In the genomic region with DNA sequence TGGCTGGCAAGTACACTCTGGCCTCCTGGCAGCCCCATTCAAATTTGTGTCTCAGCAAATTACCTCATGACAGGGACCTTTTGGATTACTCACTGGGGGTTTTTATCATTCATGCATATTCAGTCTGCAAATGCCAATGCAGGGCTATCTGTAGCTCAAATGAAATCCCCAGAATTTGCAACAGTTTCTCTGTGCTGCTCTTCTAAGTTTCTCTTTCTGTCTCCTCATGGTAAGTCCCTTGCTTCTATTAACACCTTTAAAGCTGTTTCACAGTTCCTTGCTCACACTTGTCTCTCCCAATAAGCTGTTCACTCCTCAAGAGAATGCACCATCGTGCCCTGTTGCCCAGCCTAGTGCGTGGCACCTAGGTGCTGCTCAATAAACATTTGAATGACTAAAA, we compare ENCODE assay signal across 1 cellular context.
TF ChIP-seq lines count a peak whose summit lies in the region.

No MANE protein-coding gene starts in this region.

TF ChIP-seq in GM12878, 131 proteins besides CTCF, POLR2A, EP300 and RAD21 (continued from another document and continues in another):
- TF ChIP-seq USF1 (IDR thresholded peaks at IDR 0.05; ENCODE audit: borderline replicate concordance, extremely low read length, insufficient read depth, low read depth, low read length) (no peak), CREB1 (IDR thresholded peaks at IDR 0.05; ENCODE audit: low read depth) (0 out of 2 replicates have a peak, but pooled peaks have one; percentile 11), CEBPB (IDR thresholded peaks at IDR 0.05; ENCODE audit: borderline replicate concordance in 1 of 2, low read depth in 2 of 2, low read length in 2 of 2) (no peak), BRCA1 (IDR thresholded peaks at IDR 0.05; ENCODE audit: low read depth, low read length) (no peak), SP1 (IDR thresholded peaks at IDR 0.05; ENCODE audit: low read depth, low read length) (no peak), MEF2B (IDR thresholded peaks at IDR 0.05; ENCODE audit: partially characterized antibody, poor library complexity, severe bottlenecking) (no peak), CHD2 (IDR thresholded peaks at IDR 0.05; ENCODE audit: borderline replicate concordance, low read depth, low read length) (peak; percentile 61; the same call in 1 of the 2 replicates), ZNF622 (IDR thresholded peaks at IDR 0.05) (no peak), NFIC (IDR thresholded peaks at IDR 0.05; ENCODE audit: low read depth, low read length) (peak; percentile 60), ZNF207 (IDR thresholded peaks at IDR 0.05; ENCODE audit: borderline replicate concordance) (no peak), KAT2A (conservative IDR thresholded peaks at IDR 0.05; ENCODE audit: control insufficient read depth, low read depth, low read length) (no peak), ZZZ3 (IDR thresholded peaks at IDR 0.05; ENCODE audit: control insufficient read depth, insufficient read length, low read depth) (no peak), POLR2AphosphoS5 (IDR thresholded peaks at IDR 0.05; ENCODE audit: low read length) (no peak), EZH2 (IDR thresholded peaks at IDR 0.05; ENCODE audit: borderline replicate concordance, control insufficient read depth, low read depth, low read length) (no peak), BMI1 (IDR thresholded peaks at IDR 0.05; ENCODE audit: borderline replicate concordance) (no peak), STAT1 (conservative IDR thresholded peaks at IDR 0.05) (no peak), YY1 (IDR thresholded peaks at IDR 0.05; ENCODE audit: low read depth, low read length) (no peak), RAD51 (IDR thresholded peaks at IDR 0.05) (no peak), PAX8 (IDR thresholded peaks at IDR 0.05) (no peak), SIX5 (IDR thresholded peaks at IDR 0.05; ENCODE audit: low read depth, low read length, severe bottlenecking) (no peak), MYB (IDR thresholded peaks at IDR 0.05; ENCODE audit: borderline replicate concordance, low read depth, low read length) (no peak), IKZF1 (conservative IDR thresholded peaks at IDR 0.05) (peak; percentile 52; the same call in 1 of the 2 replicates), CHD1 (IDR thresholded peaks at IDR 0.05; ENCODE audit: low read depth, low read length) (no peak), ZSCAN29 (IDR thresholded peaks at IDR 0.05) (no peak), BACH1 (IDR thresholded peaks at IDR 0.05; ENCODE audit: borderline replicate concordance) (peak; percentile 40; the same call in 1 of the 2 replicates), PML (IDR thresholded peaks at IDR 0.05; ENCODE audit: low read length) (0 out of 2 replicates have a peak, but pooled peaks have one; percentile 36), GABPA (IDR thresholded peaks at IDR 0.05; ENCODE audit: low read depth) (no peak), ZBTB40 (IDR thresholded peaks at IDR 0.05; ENCODE audit: borderline replicate concordance) (no peak), SPI1 (IDR thresholded peaks at IDR 0.05; ENCODE audit: borderline replicate concordance, insufficient read depth, low read depth, low read length) (peak; percentile 30; the same call in 1 of the 2 replicates), KDM1A (IDR thresholded peaks at IDR 0.05; ENCODE audit: borderline replicate concordance) (no peak), ESRRA (IDR thresholded peaks at IDR 0.05; ENCODE audit: low read length) (no peak), RCOR1 (conservative IDR thresholded peaks at IDR 0.05; ENCODE audit: low read depth, low read length) (no peak), CHD4 (IDR thresholded peaks at IDR 0.05) (no peak), JUNB (IDR thresholded peaks at IDR 0.05) (peak; percentile 72), ZNF217 (IDR thresholded peaks at IDR 0.05) (no peak), SUPT20H (IDR thresholded peaks at IDR 0.05; ENCODE audit: borderline replicate concordance, control insufficient read depth, low read depth, low read length) (no peak), RBBP5 (conservative IDR thresholded peaks at IDR 0.05) (no peak), KLF5 (IDR thresholded peaks at IDR 0.05; ENCODE audit: partially characterized antibody) (no peak), GATAD2B (conservative IDR thresholded peaks at IDR 0.05; ENCODE audit: low read depth) (no peak)
- TF ChIP-seq, protein P1, sequence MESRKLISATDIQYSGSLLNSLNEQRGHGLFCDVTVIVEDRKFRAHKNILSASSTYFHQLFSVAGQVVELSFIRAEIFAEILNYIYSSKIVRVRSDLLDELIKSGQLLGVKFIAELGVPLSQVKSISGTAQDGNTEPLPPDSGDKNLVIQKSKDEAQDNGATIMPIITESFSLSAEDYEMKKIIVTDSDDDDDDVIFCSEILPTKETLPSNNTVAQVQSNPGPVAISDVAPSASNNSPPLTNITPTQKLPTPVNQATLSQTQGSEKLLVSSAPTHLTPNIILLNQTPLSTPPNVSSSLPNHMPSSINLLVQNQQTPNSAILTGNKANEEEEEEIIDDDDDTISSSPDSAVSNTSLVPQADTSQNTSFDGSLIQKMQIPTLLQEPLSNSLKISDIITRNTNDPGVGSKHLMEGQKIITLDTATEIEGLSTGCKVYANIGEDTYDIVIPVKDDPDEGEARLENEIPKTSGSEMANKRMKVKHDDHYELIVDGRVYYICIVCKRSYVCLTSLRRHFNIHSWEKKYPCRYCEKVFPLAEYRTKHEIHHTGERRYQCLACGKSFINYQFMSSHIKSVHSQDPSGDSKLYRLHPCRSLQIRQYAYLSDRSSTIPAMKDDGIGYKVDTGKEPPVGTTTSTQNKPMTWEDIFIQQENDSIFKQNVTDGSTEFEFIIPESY (IDR thresholded peaks at IDR 0.05) = no peak
- TF ChIP-seq, protein P2, sequence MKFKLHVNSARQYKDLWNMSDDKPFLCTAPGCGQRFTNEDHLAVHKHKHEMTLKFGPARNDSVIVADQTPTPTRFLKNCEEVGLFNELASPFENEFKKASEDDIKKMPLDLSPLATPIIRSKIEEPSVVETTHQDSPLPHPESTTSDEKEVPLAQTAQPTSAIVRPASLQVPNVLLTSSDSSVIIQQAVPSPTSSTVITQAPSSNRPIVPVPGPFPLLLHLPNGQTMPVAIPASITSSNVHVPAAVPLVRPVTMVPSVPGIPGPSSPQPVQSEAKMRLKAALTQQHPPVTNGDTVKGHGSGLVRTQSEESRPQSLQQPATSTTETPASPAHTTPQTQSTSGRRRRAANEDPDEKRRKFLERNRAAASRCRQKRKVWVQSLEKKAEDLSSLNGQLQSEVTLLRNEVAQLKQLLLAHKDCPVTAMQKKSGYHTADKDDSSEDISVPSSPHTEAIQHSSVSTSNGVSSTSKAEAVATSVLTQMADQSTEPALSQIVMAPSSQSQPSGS (IDR thresholded peaks at IDR 0.05; ENCODE audit: low read length) = peak; percentile 56; the same call in 1 of the 2 replicates
- TF ChIP-seq, protein P3, sequence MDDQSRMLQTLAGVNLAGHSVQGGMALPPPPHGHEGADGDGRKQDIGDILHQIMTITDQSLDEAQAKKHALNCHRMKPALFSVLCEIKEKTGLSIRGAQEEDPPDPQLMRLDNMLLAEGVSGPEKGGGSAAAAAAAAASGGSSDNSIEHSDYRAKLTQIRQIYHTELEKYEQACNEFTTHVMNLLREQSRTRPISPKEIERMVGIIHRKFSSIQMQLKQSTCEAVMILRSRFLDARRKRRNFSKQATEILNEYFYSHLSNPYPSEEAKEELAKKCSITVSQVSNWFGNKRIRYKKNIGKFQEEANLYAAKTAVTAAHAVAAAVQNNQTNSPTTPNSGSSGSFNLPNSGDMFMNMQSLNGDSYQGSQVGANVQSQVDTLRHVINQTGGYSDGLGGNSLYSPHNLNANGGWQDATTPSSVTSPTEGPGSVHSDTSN (IDR thresholded peaks at IDR 0.05; ENCODE audit: insufficient replicate concordance, low read depth, low read length) = no peak
- TF ChIP-seq, protein P4, sequence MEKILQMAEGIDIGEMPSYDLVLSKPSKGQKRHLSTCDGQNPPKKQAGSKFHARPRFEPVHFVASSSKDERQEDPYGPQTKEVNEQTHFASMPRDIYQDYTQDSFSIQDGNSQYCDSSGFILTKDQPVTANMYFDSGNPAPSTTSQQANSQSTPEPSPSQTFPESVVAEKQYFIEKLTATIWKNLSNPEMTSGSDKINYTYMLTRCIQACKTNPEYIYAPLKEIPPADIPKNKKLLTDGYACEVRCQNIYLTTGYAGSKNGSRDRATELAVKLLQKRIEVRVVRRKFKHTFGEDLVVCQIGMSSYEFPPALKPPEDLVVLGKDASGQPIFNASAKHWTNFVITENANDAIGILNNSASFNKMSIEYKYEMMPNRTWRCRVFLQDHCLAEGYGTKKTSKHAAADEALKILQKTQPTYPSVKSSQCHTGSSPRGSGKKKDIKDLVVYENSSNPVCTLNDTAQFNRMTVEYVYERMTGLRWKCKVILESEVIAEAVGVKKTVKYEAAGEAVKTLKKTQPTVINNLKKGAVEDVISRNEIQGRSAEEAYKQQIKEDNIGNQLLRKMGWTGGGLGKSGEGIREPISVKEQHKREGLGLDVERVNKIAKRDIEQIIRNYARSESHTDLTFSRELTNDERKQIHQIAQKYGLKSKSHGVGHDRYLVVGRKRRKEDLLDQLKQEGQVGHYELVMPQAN (conservative IDR thresholded peaks at IDR 0.05) = no peak
- TF ChIP-seq, protein P5, sequence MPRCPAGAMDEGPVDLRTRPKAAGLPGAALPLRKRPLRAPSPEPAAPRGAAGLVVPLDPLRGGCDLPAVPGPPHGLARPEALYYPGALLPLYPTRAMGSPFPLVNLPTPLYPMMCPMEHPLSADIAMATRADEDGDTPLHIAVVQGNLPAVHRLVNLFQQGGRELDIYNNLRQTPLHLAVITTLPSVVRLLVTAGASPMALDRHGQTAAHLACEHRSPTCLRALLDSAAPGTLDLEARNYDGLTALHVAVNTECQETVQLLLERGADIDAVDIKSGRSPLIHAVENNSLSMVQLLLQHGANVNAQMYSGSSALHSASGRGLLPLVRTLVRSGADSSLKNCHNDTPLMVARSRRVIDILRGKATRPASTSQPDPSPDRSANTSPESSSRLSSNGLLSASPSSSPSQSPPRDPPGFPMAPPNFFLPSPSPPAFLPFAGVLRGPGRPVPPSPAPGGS (IDR thresholded peaks at IDR 0.05; ENCODE audit: borderline replicate concordance, insufficient read depth, low read depth, low read length, poor library complexity, severe bottlenecking) = no peak
- TF ChIP-seq, protein P6, sequence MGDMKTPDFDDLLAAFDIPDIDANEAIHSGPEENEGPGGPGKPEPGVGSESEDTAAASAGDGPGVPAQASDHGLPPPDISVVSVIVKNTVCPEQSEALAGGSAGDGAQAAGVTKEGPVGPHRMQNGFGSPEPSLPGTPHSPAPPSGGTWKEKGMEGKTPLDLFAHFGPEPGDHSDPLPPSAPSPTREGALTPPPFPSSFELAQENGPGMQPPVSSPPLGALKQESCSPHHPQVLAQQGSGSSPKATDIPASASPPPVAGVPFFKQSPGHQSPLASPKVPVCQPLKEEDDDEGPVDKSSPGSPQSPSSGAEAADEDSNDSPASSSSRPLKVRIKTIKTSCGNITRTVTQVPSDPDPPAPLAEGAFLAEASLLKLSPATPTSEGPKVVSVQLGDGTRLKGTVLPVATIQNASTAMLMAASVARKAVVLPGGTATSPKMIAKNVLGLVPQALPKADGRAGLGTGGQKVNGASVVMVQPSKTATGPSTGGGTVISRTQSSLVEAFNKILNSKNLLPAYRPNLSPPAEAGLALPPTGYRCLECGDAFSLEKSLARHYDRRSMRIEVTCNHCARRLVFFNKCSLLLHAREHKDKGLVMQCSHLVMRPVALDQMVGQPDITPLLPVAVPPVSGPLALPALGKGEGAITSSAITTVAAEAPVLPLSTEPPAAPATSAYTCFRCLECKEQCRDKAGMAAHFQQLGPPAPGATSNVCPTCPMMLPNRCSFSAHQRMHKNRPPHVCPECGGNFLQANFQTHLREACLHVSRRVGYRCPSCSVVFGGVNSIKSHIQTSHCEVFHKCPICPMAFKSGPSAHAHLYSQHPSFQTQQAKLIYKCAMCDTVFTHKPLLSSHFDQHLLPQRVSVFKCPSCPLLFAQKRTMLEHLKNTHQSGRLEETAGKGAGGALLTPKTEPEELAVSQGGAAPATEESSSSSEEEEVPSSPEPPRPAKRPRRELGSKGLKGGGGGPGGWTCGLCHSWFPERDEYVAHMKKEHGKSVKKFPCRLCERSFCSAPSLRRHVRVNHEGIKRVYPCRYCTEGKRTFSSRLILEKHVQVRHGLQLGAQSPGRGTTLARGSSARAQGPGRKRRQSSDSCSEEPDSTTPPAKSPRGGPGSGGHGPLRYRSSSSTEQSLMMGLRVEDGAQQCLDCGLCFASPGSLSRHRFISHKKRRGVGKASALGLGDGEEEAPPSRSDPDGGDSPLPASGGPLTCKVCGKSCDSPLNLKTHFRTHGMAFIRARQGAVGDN (IDR thresholded peaks at IDR 0.05) = peak; percentile 95
- TF ChIP-seq, protein P7, sequence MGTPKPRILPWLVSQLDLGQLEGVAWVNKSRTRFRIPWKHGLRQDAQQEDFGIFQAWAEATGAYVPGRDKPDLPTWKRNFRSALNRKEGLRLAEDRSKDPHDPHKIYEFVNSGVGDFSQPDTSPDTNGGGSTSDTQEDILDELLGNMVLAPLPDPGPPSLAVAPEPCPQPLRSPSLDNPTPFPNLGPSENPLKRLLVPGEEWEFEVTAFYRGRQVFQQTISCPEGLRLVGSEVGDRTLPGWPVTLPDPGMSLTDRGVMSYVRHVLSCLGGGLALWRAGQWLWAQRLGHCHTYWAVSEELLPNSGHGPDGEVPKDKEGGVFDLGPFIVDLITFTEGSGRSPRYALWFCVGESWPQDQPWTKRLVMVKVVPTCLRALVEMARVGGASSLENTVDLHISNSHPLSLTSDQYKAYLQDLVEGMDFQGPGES (IDR thresholded peaks at IDR 0.05) = no peak
